ENCODE assay signal across 27 cellular contexts in genomic region chr3:183868804-183869203, GRCh38. TPM values are rescaled to one million over a fixed set of nuclear protein-coding genes. Genes with fewer than 3 reads are reported as not detected.
A peak's percentile ranks its signal among the peaks of the same experiment; 100 is the strongest.
DNase-seq lines count a peak whose midpoint lies in the region; ATAC-seq, FAIRE-seq and TF ChIP-seq lines count a peak whose summit lies in the region.
"Had no signal": no experiment of that assay in that cellular context is flagged by ENCODE, and none has a peak within 500 bp of the region (broad histone marks: within the 10 kb centered on the region; RNA-seq: fewer than 3 reads in every experiment).

No MANE protein-coding gene starts in this region.

- in situ Hi-C loops in GM12878 (cut with MboI), result no loop called here

- H3K9me3 ChIP-seq in GM12878 (replicated peaks; ENCODE audit: control insufficient read depth, insufficient read depth, low read length), result no peaks in the 10 kb centered on the region
- no peaks in the 10 kb centered on the region for H3K9me3 ChIP-seq in upper lobe of right lung
- H3K9me3 ChIP-seq: BE2C, breast epithelium, SJCRH30, tibial artery had no signal

- H3K4me2 ChIP-seq in GM12878 (ENCODE audit: control insufficient read depth, insufficient read depth), result no peak overlapping the region

- H3K27me3 ChIP-seq in GM12878 (replicated peaks in 1 of 2; ENCODE audit: control insufficient read depth in 2 of 2, insufficient read depth in 2 of 2, low read length in 1 of 2) (no peaks in the 10 kb centered on the region), upper lobe of right lung (no peaks in the 10 kb centered on the region)
- H3K27me3 ChIP-seq: BE2C, breast epithelium, SJCRH30, tibial artery had no signal

- H3K9ac ChIP-seq in GM12878 (ENCODE audit: control insufficient read depth, insufficient read depth, low read length), result no peak overlapping the region

- no peak for TF ChIP-seq RAD21 in GM12878 (IDR thresholded peaks at IDR 0.05; ENCODE audit: insufficient read depth, low read depth, low read length)

- peak; percentile 7 for FAIRE-seq in GM12878 (lab: Jason Lieb, UNC)
- FAIRE-seq: A204.1 had no signal

- peak overlapping the region; percentile 10 for H3K27ac Mint-ChIP-seq in activated T-cell treated with anti-CD3 and anti-CD28 coated beads, Interleukin-2, amount 50 U/mL, for 72 hours
- no peak overlapping the region for H3K27ac Mint-ChIP-seq in activated CD4-positive, alpha-beta T cell treated with anti-CD3 and anti-CD28 coated beads for 36 hours
- H3K27ac Mint-ChIP-seq: stimulated activated naive CD8-positive, alpha-beta T cell treated with anti-CD3 and anti-CD28 coated beads, Interleukin-15, Interleukin-2, amounts not matched to agents 100 ng/mL and 50 ng/mL, for 24 hours had no signal

- H3K4me3 ChIP-seq in GM12878, result no peak overlapping the region
- H3K4me3 ChIP-seq in upper lobe of right lung, result no peak overlapping the region
- H3K4me3 ChIP-seq: breast epithelium, SJCRH30, tibial artery had no signal

- no peaks in the 10 kb centered on the region for H3K27me3 Mint-ChIP-seq in activated T-cell treated with anti-CD3 and anti-CD28 coated beads, Interleukin-2, amount 50 U/mL, for 72 hours (ENCODE audit: low read depth)
- no peaks in the 10 kb centered on the region for H3K27me3 Mint-ChIP-seq in activated CD4-positive, alpha-beta T cell treated with anti-CD3 and anti-CD28 coated beads for 36 hours
- H3K27me3 Mint-ChIP-seq: stimulated activated naive CD8-positive, alpha-beta T cell treated with anti-CD3 and anti-CD28 coated beads, Interleukin-15, Interleukin-2, amounts not matched to agents 100 ng/mL and 50 ng/mL, for 24 hours had no signal

- 62% methylated on average over 1 of the region's 1 CpG for WGBS in GM12878 (ENCODE audit: insufficient coverage, insufficient replicate concordance, low lambda C conversion rate, missing lambda C conversion rate)

- intact Hi-C loops in GM12878 (cut with micrococcal nuclease; ENCODE audit: unreplicated experiment) (no loop called here), upper lobe of right lung (cut with DNase I) (no loop called here)
- intact Hi-C loops in activated CD4-positive, alpha-beta T cell treated with anti-CD3 and anti-CD28 coated beads for 36 hours (cut with DNase I, micrococcal nuclease), result no loop called here

- POLR2A ChIA-PET in GM12878 (lab: Charles Lee), result no interaction called here
- POLR2A ChIA-PET in activated CD4-positive, alpha-beta T cell treated with anti-CD3 and anti-CD28 coated beads for 36 hours (lab: Charles Lee), result no interaction called here

- no peak for TF ChIP-seq POLR2A in GM12878 (IDR thresholded peaks at IDR 0.05; ENCODE audit: low read depth, low read length)

- H3K36me3 ChIP-seq in GM12878 (ENCODE audit: control insufficient read depth in 2 of 2, insufficient read depth in 2 of 2, low read length in 1 of 2) (peaks cover 4 to 14% of the 10 kb centered on the region in 2 experiments; a peak in 3 of 4 replicates), upper lobe of right lung (peaks cover 41% of the 10 kb centered on the region)
- H3K36me3 ChIP-seq: breast epithelium had no signal

- no peak overlapping the region for H2AFZ ChIP-seq in GM12878 (ENCODE audit: control insufficient read depth, low read depth, low read length)

- no peak for ATAC-seq in activated T-cell treated with anti-CD3 and anti-CD28 coated beads, Interleukin-2, amount 50 U/mL, for 72 hours (replicated peaks in 1 of 2)
- ATAC-seq in GM12878 (no peak), upper lobe of right lung (peak; percentile 75)
- ATAC-seq in activated CD4-positive, alpha-beta T cell treated with anti-CD3 and anti-CD28 coated beads for 36 hours, result no peak

- H3K27ac ChIP-seq in GM12878 (ENCODE audit: control insufficient read depth, insufficient read depth), result no peak overlapping the region
- H3K27ac ChIP-seq in upper lobe of right lung, result no peak overlapping the region
- H3K27ac ChIP-seq: breast epithelium, SJCRH30, tibial artery had no signal

- TF ChIP-seq CTCF in GM12878 (IDR thresholded peaks at IDR 0.05 in 2 of 3, conservative IDR thresholded peaks at IDR 0.05 in 1 of 3; ENCODE audit: control insufficient read depth in 2 of 3, extremely low read depth in 1 of 3, insufficient read depth in 1 of 3, low read depth in 3 of 3, low read length in 3 of 3) (no peak), upper lobe of right lung (IDR thresholded peaks at IDR 0.05) (no peak)

- CTCF ChIA-PET in GM12878 (lab: Yijun Ruan, JAX), result interaction anchor here (0.6 to 1.0 kb wide), 3 partner anchors 16 to 1386 kb away, joined by 3 to 4 read pairs (median 3); partner anchors contain the start of gene HTR3C
- CTCF ChIA-PET in activated CD4-positive, alpha-beta T cell treated with anti-CD3 and anti-CD28 coated beads for 36 hours (lab: Charles Lee), result interaction anchor here (0.6 to 0.7 kb wide), 2 partner anchors 22 to 176 kb away, joined by 3 to 4 read pairs; no protein-coding TSS in a partner anchor

- no peak overlapping the region for H3K4me3 Mint-ChIP-seq in activated T-cell treated with anti-CD3 and anti-CD28 coated beads, Interleukin-2, amount 50 U/mL, for 72 hours
- H3K4me3 Mint-ChIP-seq in activated CD4-positive, alpha-beta T cell treated with anti-CD3 and anti-CD28 coated beads for 36 hours, result no peak overlapping the region
- H3K4me3 Mint-ChIP-seq: stimulated activated naive CD8-positive, alpha-beta T cell treated with anti-CD3 and anti-CD28 coated beads, Interleukin-15, Interleukin-2, amounts not matched to agents 100 ng/mL and 50 ng/mL, for 24 hours had no signal

- no peaks in the 10 kb centered on the region for H3K9me3 Mint-ChIP-seq in activated T-cell treated with anti-CD3 and anti-CD28 coated beads, Interleukin-2, amount 50 U/mL, for 72 hours
- no peaks in the 10 kb centered on the region for H3K9me3 Mint-ChIP-seq in activated CD4-positive, alpha-beta T cell treated with anti-CD3 and anti-CD28 coated beads for 36 hours (ENCODE audit: low read depth)
- H3K9me3 Mint-ChIP-seq: stimulated activated naive CD8-positive, alpha-beta T cell treated with anti-CD3 and anti-CD28 coated beads, Interleukin-15, Interleukin-2, amounts not matched to agents 100 ng/mL and 50 ng/mL, for 24 hours had no signal

- H3K4me1 ChIP-seq in GM12878 (ENCODE audit: control insufficient read depth, insufficient read depth, low read length) (no peaks in the 10 kb centered on the region), upper lobe of right lung (no peaks in the 10 kb centered on the region)
- H3K4me1 ChIP-seq: BE2C, SJCRH30, tibial artery had no signal

- peaks cover 22% of the 10 kb centered on the region for H3K4me1 Mint-ChIP-seq in activated T-cell treated with anti-CD3 and anti-CD28 coated beads, Interleukin-2, amount 50 U/mL, for 72 hours (ENCODE audit: low read depth)
- H3K4me1 Mint-ChIP-seq in activated CD4-positive, alpha-beta T cell treated with anti-CD3 and anti-CD28 coated beads for 36 hours, result peaks cover 26% of the 10 kb centered on the region

- H3K36me3 Mint-ChIP-seq in activated T-cell treated with anti-CD3 and anti-CD28 coated beads, Interleukin-2, amount 50 U/mL, for 72 hours (ENCODE audit: insufficient read depth in 2 of 2), result peaks cover 2 to 7% of the 10 kb centered on the region in 2 donors
- H3K36me3 Mint-ChIP-seq in activated CD4-positive, alpha-beta T cell treated with anti-CD3 and anti-CD28 coated beads for 36 hours (ENCODE audit: low read depth), result peaks cover 32% of the 10 kb centered on the region

- H4K20me1 ChIP-seq in GM12878 (ENCODE audit: control insufficient read depth, insufficient read depth), result no peaks in the 10 kb centered on the region

- RAD21 ChIA-PET in GM12878 (lab: Charles Lee; ENCODE audit: unreplicated experiment), result no interaction called here

- no peak for DNase-seq in activated T-cell treated with anti-CD3 and anti-CD28 coated beads, Interleukin-2, amount 50 U/mL, for 72 hours
- no peak for DNase-seq in activated T-cell treated with anti-CD3 and anti-CD28 coated beads, Interleukin-2, amount 50 U/mL, for 48 hours
- DNase-seq in NOMO-1 treated with dmso at 0.1 percent for 144 hours (lab: John Stamatoyannopoulos, UW; ENCODE audit: unreplicated experiment) (peak; percentile 60), GM12878 (ENCODE audit: low read depth, low spot score) (no peak), upper lobe of right lung (no peak), NCI-H2196 treated with DMSO at 0.1 percent for 48 hours (lab: John Stamatoyannopoulos, UW; ENCODE audit: unreplicated experiment) (no peak)
- no peak for DNase-seq in activated CD4-positive, alpha-beta T cell treated with anti-CD3 and anti-CD28 coated beads for 36 hours
- DNase-seq in activated naive CD4-positive, alpha-beta T cell (lab: John Stamatoyannopoulos, UW), result no peak
- DNase-seq: activated CD8-positive, alpha-beta memory T cell treated with anti-CD3 and anti-CD28 coated beads, Interleukin-2, amount 50 U/mL, for 48 hours; activated gamma-delta T cell; amniotic stem cell; BE2C; Calu3; cortex of kidney; HCEC 1CT; mesendoderm; MM.1S; NCI-H1694; NCI-H2171 treated with DMSO at 0.1 percent for 48 hours; NCI-H69; SJCRH30; stimulated activated CD4-positive, alpha-beta T cell treated with anti-CD3 and anti-CD28 coated beads, Interleukin-4, amount 100 ng/mL, for 24 hours; T-helper 2 cell; tibial artery had no signal

- SMC1A ChIA-PET in GM12878 (lab: Charles Lee; ENCODE audit: uncharacterized antibody, unreplicated experiment), result no interaction called here

- TF ChIP-seq EP300 in GM12878 (IDR thresholded peaks at IDR 0.05; ENCODE audit: borderline replicate concordance in 1 of 2, control insufficient read depth in 1 of 2, low read depth in 2 of 2, low read length in 2 of 2), result no peak

- no TSS peak for BruUV-seq in GM12878 (replicated peaks; lab: Mats Ljungman, UMichigan)

- H3K79me2 ChIP-seq in GM12878 (ENCODE audit: control insufficient read depth, insufficient read depth, low read length), result peaks cover 11% of the 10 kb centered on the region

RNA-seq across cellular contexts. Expression of gene PARL, which starts 15.9 kb away (rescaled TPM):
- 10 to 100 TPM; 77.3 to 92.3 TPM for total RNA-seq in activated T-cell treated with anti-CD3 and anti-CD28 coated beads, Interleukin-2, amount 50 U/mL, for 72 hours
- 36.8 and 38.1 TPM in 2 replicates for total RNA-seq in GM12878 (2013; cell fraction: nucleolus; rRNA removed)
- total RNA-seq in GM12878 (2014; rRNA removed) (56.4 and 58.5 TPM in 2 replicates), GM12878 (2014; rRNA removed; fragmentation: Illumina TruSeq; extraction: Trizol) (55.3 and 56.8 TPM in 2 replicates), GM12878 (2021) (74.1 and 80.2 TPM in 2 replicates), upper lobe of right lung (44.8 TPM)
- 44.9 TPM for polyA plus RNA-seq in GM12878 (2011; ENCODE audit: low read depth)
- polyA plus RNA-seq in GM12878 (2011; rRNA removed) (75.4 and 78.6 TPM in 2 replicates), GM12878 (2014; fragmentation: Illumina TruSeq; extraction: Trizol) (58.6 and 70.7 TPM in 2 replicates), GM12878 (2014; fragmentation: Nextera tagmentation; extraction: Ambion mirVana) (10 to 100 TPM; 49.7 to 83.0 TPM), GM12878 (2014; rRNA removed) (75.0 and 75.9 TPM in 2 replicates), GM12878 (2016; fragmentation: Nextera tagmentation; extraction: Ambion mirVana) (100 to 1,000 TPM; 100 to 113 TPM)
- polyA plus RNA-seq in GM12878 (2011; cell fraction: cytosol; rRNA removed), result 47.4 and 60.1 TPM in 2 replicates
- polyA plus RNA-seq in GM12878 (2011; cell fraction: nucleus; rRNA removed), result 24.1 and 24.3 TPM in 2 replicates
- polyA plus RNA-seq in GM12878 (2012), result 44.5 and 50.7 TPM in 2 replicates
- 30.2 and 33.6 TPM in 2 replicates for polyA minus RNA-seq in GM12878 (2011; rRNA and poly(A)+ RNA removed)
- 15.9 and 16.4 TPM in 2 replicates for polyA minus RNA-seq in GM12878 (2011; cell fraction: cytosol; rRNA and poly(A)+ RNA removed)
- 7.5 and 11.4 TPM in 2 replicates for polyA minus RNA-seq in GM12878 (2011; cell fraction: nucleus; rRNA and poly(A)+ RNA removed)
- total RNA-seq in activated CD4-positive, alpha-beta T cell treated with anti-CD3 and anti-CD28 coated beads for 36 hours, result 10 to 100 TPM; 55.9 to 91.9 TPM

RNA-seq across cellular contexts. Expression of gene MAP6D1, which starts 43.4 kb away (rescaled TPM):
- 1 to 10 TPM in 1 of 2 donors, under 1 TPM in 1; 1.00 to 1.4 TPM for total RNA-seq in activated T-cell treated with anti-CD3 and anti-CD28 coated beads, Interleukin-2, amount 50 U/mL, for 72 hours
- not detected in 2 replicates for total RNA-seq in GM12878 (2013; cell fraction: nucleolus; rRNA removed)
- total RNA-seq in GM12878 (2014; rRNA removed) (1.3 and 2.2 TPM in 2 replicates), GM12878 (2014; rRNA removed; fragmentation: Illumina TruSeq; extraction: Trizol) (0.54 TPM in 1 of 2 replicates, not detected in the other), GM12878 (2021) (1.5 and 2.1 TPM in 2 replicates), upper lobe of right lung (1.2 TPM)
- polyA plus RNA-seq in GM12878 (2011; ENCODE audit: low read depth), result 0.34 TPM
- polyA plus RNA-seq in GM12878 (2011; rRNA removed) (0.32 TPM in 1 of 2 replicates, not detected in the other), GM12878 (2014; fragmentation: Illumina TruSeq; extraction: Trizol) (0.50 and 0.89 TPM in 2 replicates), GM12878 (2014; fragmentation: Nextera tagmentation; extraction: Ambion mirVana) (not detected), GM12878 (2014; rRNA removed) (0.93 and 1.2 TPM in 2 replicates), GM12878 (2016; fragmentation: Nextera tagmentation; extraction: Ambion mirVana) (1 to 10 TPM in 1 of 2 experiments, under 1 TPM in 1; 0.84 to 1.3 TPM)
- 0.27 and 0.38 TPM in 2 replicates for polyA plus RNA-seq in GM12878 (2011; cell fraction: cytosol; rRNA removed)
- polyA plus RNA-seq in GM12878 (2011; cell fraction: nucleus; rRNA removed), result 0.43 and 0.92 TPM in 2 replicates
- 0.18 TPM in 1 of 2 replicates, not detected in the other for polyA plus RNA-seq in GM12878 (2012)
- not detected in 2 replicates for polyA minus RNA-seq in GM12878 (2011; rRNA and poly(A)+ RNA removed)
- polyA minus RNA-seq in GM12878 (2011; cell fraction: cytosol; rRNA and poly(A)+ RNA removed), result not detected in 2 replicates
- polyA minus RNA-seq in GM12878 (2011; cell fraction: nucleus; rRNA and poly(A)+ RNA removed), result 1.1 TPM in 1 of 2 replicates, not detected in the other
- 1 to 10 TPM; 1.3 to 1.6 TPM for total RNA-seq in activated CD4-positive, alpha-beta T cell treated with anti-CD3 and anti-CD28 coated beads for 36 hours
